1 cellular context compared by ENCODE assay signal in genomic region chr17:73630957-73631595, GRCh38.
TF ChIP-seq lines count a peak whose summit lies in the region.

No MANE protein-coding gene starts in this region.

TF ChIP-seq in H1, 55 proteins besides CTCF, POLR2A, EP300 and RAD21 (continued from another document):
- TF ChIP-seq HDAC2 (IDR thresholded peaks at IDR 0.05; ENCODE audit: borderline replicate concordance in 1 of 2, low read depth in 2 of 2, low read length in 2 of 2), result no peak
- TF ChIP-seq, protein P1, sequence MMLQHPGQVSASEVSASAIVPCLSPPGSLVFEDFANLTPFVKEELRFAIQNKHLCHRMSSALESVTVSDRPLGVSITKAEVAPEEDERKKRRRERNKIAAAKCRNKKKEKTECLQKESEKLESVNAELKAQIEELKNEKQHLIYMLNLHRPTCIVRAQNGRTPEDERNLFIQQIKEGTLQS (IDR thresholded peaks at IDR 0.05; ENCODE audit: insufficient read depth, low read depth, low read length), result no peak
- TF ChIP-seq SP4 (IDR thresholded peaks at IDR 0.05; ENCODE audit: low read length), result no peak
- no peak for TF ChIP-seq EZH2 (IDR thresholded peaks at IDR 0.05; ENCODE audit: low read depth, low read length, severe bottlenecking)
- no peak for TF ChIP-seq GTF2F1 (IDR thresholded peaks at IDR 0.05; ENCODE audit: borderline replicate concordance, low read depth, low read length)
- no peak for TF ChIP-seq BCL11A (IDR thresholded peaks at IDR 0.05; ENCODE audit: low read depth in 2 of 2, low read length in 2 of 2)
- TF ChIP-seq PHF8 (conservative IDR thresholded peaks at IDR 0.05; ENCODE audit: low read depth, low read length), result no peak
- TF ChIP-seq CHD2 (IDR thresholded peaks at IDR 0.05; ENCODE audit: low read length), result no peak
- no peak for TF ChIP-seq CBX5 (IDR thresholded peaks at IDR 0.05; ENCODE audit: low read depth, low read length)
- no peak for TF ChIP-seq CTBP2 (IDR thresholded peaks at IDR 0.05; ENCODE audit: borderline replicate concordance, insufficient read depth, insufficient read length, low read length)
- no peak for TF ChIP-seq RXRA (IDR thresholded peaks at IDR 0.05; ENCODE audit: insufficient read depth, low read depth, low read length)
- no peak for TF ChIP-seq RFX5 (IDR thresholded peaks at IDR 0.05; ENCODE audit: borderline replicate concordance, low read depth, low read length)
- TF ChIP-seq MAFK (IDR thresholded peaks at IDR 0.05; ENCODE audit: low read depth, low read length), result no peak
- TF ChIP-seq, protein P2, sequence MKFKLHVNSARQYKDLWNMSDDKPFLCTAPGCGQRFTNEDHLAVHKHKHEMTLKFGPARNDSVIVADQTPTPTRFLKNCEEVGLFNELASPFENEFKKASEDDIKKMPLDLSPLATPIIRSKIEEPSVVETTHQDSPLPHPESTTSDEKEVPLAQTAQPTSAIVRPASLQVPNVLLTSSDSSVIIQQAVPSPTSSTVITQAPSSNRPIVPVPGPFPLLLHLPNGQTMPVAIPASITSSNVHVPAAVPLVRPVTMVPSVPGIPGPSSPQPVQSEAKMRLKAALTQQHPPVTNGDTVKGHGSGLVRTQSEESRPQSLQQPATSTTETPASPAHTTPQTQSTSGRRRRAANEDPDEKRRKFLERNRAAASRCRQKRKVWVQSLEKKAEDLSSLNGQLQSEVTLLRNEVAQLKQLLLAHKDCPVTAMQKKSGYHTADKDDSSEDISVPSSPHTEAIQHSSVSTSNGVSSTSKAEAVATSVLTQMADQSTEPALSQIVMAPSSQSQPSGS (IDR thresholded peaks at IDR 0.05; ENCODE audit: low read length), result no peak
- no peak for TF ChIP-seq FOSL1 (IDR thresholded peaks at IDR 0.05; ENCODE audit: insufficient read depth, low read depth, low read length)
- no peak for TF ChIP-seq TAF7 (optimal IDR thresholded peaks at IDR 0.05; ENCODE audit: borderline replicate concordance, low read depth, low read length)
- no peak for TF ChIP-seq KDM1A (IDR thresholded peaks at IDR 0.05; ENCODE audit: borderline replicate concordance, low read length)
